Comparison of ENCODE assay signal across 8 cellular contexts in genomic region chr4:24770111-24770584, GRCh38. TPM values are rescaled to one million over a fixed set of nuclear protein-coding genes. Genes with fewer than 3 reads are reported as not detected.
DNase-seq lines count a peak whose midpoint lies in the region; ATAC-seq, FAIRE-seq and TF ChIP-seq lines count a peak whose summit lies in the region.

No MANE protein-coding gene starts in this region.

- intact Hi-C loops in kidney (cut with DNase I): no loop called here
- intact Hi-C loops in CD8-positive, alpha-beta T cell (cut with DNase I, micrococcal nuclease): no loop called here

- no peak overlapping the region for H3K4me3 Mint-ChIP-seq in CD8-positive, alpha-beta T cell

- no peaks in the 10 kb centered on the region for H3K4me1 Mint-ChIP-seq in CD8-positive, alpha-beta T cell (ENCODE audit: low read depth)

- no peaks in the 10 kb centered on the region for H3K36me3 ChIP-seq in bronchial epithelial cell (ENCODE audit: control insufficient read depth, insufficient read depth, low read length)
- no peaks in the 10 kb centered on the region for H3K36me3 ChIP-seq in kidney (ENCODE audit: control insufficient read depth in 1 of 2, insufficient read depth in 2 of 2, low read length in 2 of 2)
- H3K36me3 ChIP-seq in CD8-positive, alpha-beta T cell (ENCODE audit: insufficient read depth, low read length): no peaks in the 10 kb centered on the region

- no peaks in the 10 kb centered on the region for H3K4me1 ChIP-seq in kidney (ENCODE audit: control insufficient read depth in 1 of 2, insufficient read depth in 1 of 2, low read depth in 1 of 2, low read length in 2 of 2)
- no peaks in the 10 kb centered on the region for H3K4me1 ChIP-seq in CD8-positive, alpha-beta T cell (ENCODE audit: insufficient read depth, low read length)

- H3K9me3 ChIP-seq in kidney (ENCODE audit: control insufficient read depth in 1 of 2, low read length in 2 of 2): no peaks in the 10 kb centered on the region
- H3K9me3 ChIP-seq in CD8-positive, alpha-beta T cell (ENCODE audit: low read length): no peaks in the 10 kb centered on the region

- CTCF ChIA-PET in CD8-positive, alpha-beta T cell (lab: Charles Lee): interaction anchor here (1.4 kb wide), 1 partner anchor 19 kb away, joined by 3 read pairs; no protein-coding TSS in a partner anchor

- no peaks in the 10 kb centered on the region for H3K27me3 Mint-ChIP-seq in CD8-positive, alpha-beta T cell (ENCODE audit: low read depth)

- TF ChIP-seq CTCF in bronchial epithelial cell (IDR thresholded peaks at IDR 0.05; ENCODE audit: insufficient read depth, low read length, severe bottlenecking) (no peak), kidney (IDR thresholded peaks at IDR 0.05; ENCODE audit: borderline replicate concordance, extremely low read depth, insufficient read depth) (no peak)
- no peak for TF ChIP-seq CTCF in CD8-positive, alpha-beta T cell (IDR thresholded peaks at IDR 0.05)

- H3K27ac ChIP-seq in kidney (ENCODE audit: low read depth in 2 of 2, low read length in 2 of 2): no peak overlapping the region
- H3K27ac ChIP-seq in CD8-positive, alpha-beta T cell (ENCODE audit: low read depth, low read length): no peak overlapping the region

- DNase-seq in GM04504 (ENCODE audit: low read depth) (peak; percentile 92), bronchial epithelial cell (ENCODE audit: low read depth) (peak; percentile 92), kidney (no peak), NCI-H526 treated with DMSO at 0.1 percent for 48 hours (lab: John Stamatoyannopoulos, UW) (no peak), D341Med (ENCODE audit: low spot score) (no peak)
- no peak for DNase-seq in CD8-positive, alpha-beta T cell

- no peak overlapping the region for H3K9ac ChIP-seq in kidney (ENCODE audit: low read length in 2 of 2)

- no peak overlapping the region for H3K27ac Mint-ChIP-seq in CD8-positive, alpha-beta T cell

- ATAC-seq in GM21515 (IDR thresholded peaks at IDR 0.05; ENCODE audit: unreplicated experiment) (peak; percentile 73), HG03565 (IDR thresholded peaks at IDR 0.05; ENCODE audit: unreplicated experiment) (peak; percentile 78)
- ATAC-seq in CD8-positive, alpha-beta T cell: no peak

- H3K4me3 ChIP-seq in bronchial epithelial cell (ENCODE audit: low read depth, low read length) (no peak overlapping the region), kidney (ENCODE audit: low read length in 2 of 2) (no peak overlapping the region)
- H3K4me3 ChIP-seq in CD8-positive, alpha-beta T cell (ENCODE audit: low read depth, low read length): no peak overlapping the region

- H3K36me3 Mint-ChIP-seq in CD8-positive, alpha-beta T cell: no peaks in the 10 kb centered on the region

- FAIRE-seq in bronchial epithelial cell (lab: Jason Lieb, UNC) (no peak), kidney (lab: Jason Lieb, UNC) (no peak)

- no peaks in the 10 kb centered on the region for H3K9me3 Mint-ChIP-seq in CD8-positive, alpha-beta T cell

- POLR2A ChIA-PET in CD8-positive, alpha-beta T cell (lab: Charles Lee): no interaction called here

- H3K27me3 ChIP-seq in bronchial epithelial cell (ENCODE audit: control insufficient read depth, insufficient read depth, low read length): no peaks in the 10 kb centered on the region
- no peaks in the 10 kb centered on the region for H3K27me3 ChIP-seq in CD8-positive, alpha-beta T cell (ENCODE audit: insufficient read depth, low read length)

RNA-seq across cellular contexts. Expression of gene SOD3, which starts 25.2 kb away (rescaled TPM):
- total RNA-seq in bronchial epithelial cell: 0.13 TPM in 1 of 2 replicates, not detected in the other
- 193 TPM for total RNA-seq in kidney
- polyA plus RNA-seq in kidney (ENCODE audit: insufficient read depth, low read depth, low replicate concordance): 111 TPM
- not detected for total RNA-seq in CD8-positive, alpha-beta T cell

Comparison
In these comparisons a context has a peak if more than half of its experiments do, and no peak if none do; other contexts are left out.
1. DNase-seq: peak in GM04504 (single experiment) and bronchial epithelial cell (single experiment); none in kidney (single experiment), CD8-positive, alpha-beta T cell (0 of 7), NCI-H526 treated with DMSO at 0.1 percent for 48 hours (single experiment) and D341Med (single experiment).
2. RNA of gene SOD3, which starts 25.2 kb away (total RNA-seq): 193 TPM in kidney (single experiment); 0.13 TPM in bronchial epithelial cell and not detected in CD8-positive, alpha-beta T cell; every median in the first group is over 100 times any median in the second.